23 cellular contexts compared by ENCODE assay signal in genomic region chr11:1841511-1842148, GRCh38. TPM values are rescaled to one million over a fixed set of nuclear protein-coding genes. Genes with fewer than 3 reads are reported as not detected.
DNase-seq lines count a peak whose midpoint lies in the region; ATAC-seq and TF ChIP-seq lines count a peak whose summit lies in the region.
"Had no signal": no experiment of that assay in that cellular context is flagged by ENCODE, and none has a peak within 500 bp of the region (broad histone marks: within the 10 kb centered on the region; RNA-seq: fewer than 3 reads in every experiment).

No MANE protein-coding gene starts in this region.

- peaks cover 6% of the 10 kb centered on the region for H3K27me3 Mint-ChIP-seq in dendritic cell treated with granulocyte-macrophage colony-stimulating factor and Interleukin-4, amounts not matched to agents 40 ng/mL and 50 ng/mL, for 4 days

- H3K4me3 ChIP-seq in lower lobe of right lung = no peak overlapping the region
- peak overlapping the region; percentile 54 to 79 (median 65) for H3K4me3 ChIP-seq in skeletal muscle tissue (ENCODE audit: low read length in 3 of 3)
- H3K4me3 ChIP-seq: GM23248, HAP-1, K562, Peyer's patch had no signal

- peaks cover 23% of the 10 kb centered on the region for H3K36me3 Mint-ChIP-seq in dendritic cell treated with granulocyte-macrophage colony-stimulating factor and Interleukin-4, amounts not matched to agents 40 ng/mL and 50 ng/mL, for 4 days (ENCODE audit: low read depth)
- H3K36me3 Mint-ChIP-seq: CD8-positive, alpha-beta memory T cell had no signal

- no peaks in the 10 kb centered on the region for H3K9me3 ChIP-seq in lower lobe of right lung
- H3K9me3 ChIP-seq in skeletal muscle tissue (ENCODE audit: control insufficient read depth in 3 of 3, low read length in 3 of 3) = no peaks in the 10 kb centered on the region
- H3K9me3 ChIP-seq: HAP-1, Peyer's patch, SK-N-SH had no signal

- H3K9ac ChIP-seq in skeletal muscle tissue (ENCODE audit: low read depth in 1 of 3, low read length in 3 of 3) = peak overlapping the region; percentile 63 to 90 (median 85)
- H3K9ac ChIP-seq: GM23248, SK-N-SH had no signal

- peaks cover 86% of the 10 kb centered on the region for H3K4me1 Mint-ChIP-seq in dendritic cell treated with granulocyte-macrophage colony-stimulating factor and Interleukin-4, amounts not matched to agents 40 ng/mL and 50 ng/mL, for 4 days (ENCODE audit: low read depth)

- H3K4me1 ChIP-seq in lower lobe of right lung (peaks cover 48% of the 10 kb centered on the region), skeletal muscle tissue (ENCODE audit: control insufficient read depth in 3 of 3, insufficient read depth in 3 of 3, low read length in 3 of 3) (peaks cover 21 to 62% (median 22%) of the 10 kb centered on the region in 3 donors)
- H3K4me1 ChIP-seq: HAP-1 had no signal

- intact Hi-C loops in Right ventricle myocardium superior (cut with DNase I) = loop anchor here (5.0 kb wide), 1 partner anchor 41 kb away; no protein-coding TSS in a partner anchor
- intact Hi-C loops in left cardiac atrium (cut with DNase I) = loop anchor here in 1 of 2 donors (5.0 kb wide), 1 partner anchor 41 kb away; no protein-coding TSS in a partner anchor
- intact Hi-C loops in dendritic cell treated with granulocyte-macrophage colony-stimulating factor and Interleukin-4, amounts not matched to agents 40 ng/mL and 50 ng/mL, for 4 days (cut with micrococcal nuclease) = no loop called here
- intact Hi-C loops in lower lobe of right lung (cut with DNase I) = no loop called here

- DNase-seq in Right ventricle myocardium superior (peak; percentile 38), left cardiac atrium (no peak), lower lobe of right lung (peak; percentile 40), cerebellar nuclear complex (lab: John Stamatoyannopoulos, UW) (no peak), HCEC 1CT (no peak)
- DNase-seq: DMS79 treated with DMSO at 0.1 percent for 48 hours, GM23248, NCI-H1092 treated with DMSO at 0.1 percent for 48 hours, NCI-H146, NCI-H2081, NCI-H2171 treated with DMSO at 0.1 percent for 48 hours, NCI-H446 treated with DMSO at 0.1 percent for 48 hours, NCI-H69, SHP77 treated with DMSO at 0.1 percent for 48 hours, SK-N-SH had no signal

- ATAC-seq in Right ventricle myocardium superior (ENCODE audit: poor library complexity) = no peak
- ATAC-seq in left cardiac atrium = no peak
- ATAC-seq in lower lobe of right lung = no peak
- no peak for ATAC-seq in HG03460 (IDR thresholded peaks at IDR 0.05; ENCODE audit: unreplicated experiment)
- ATAC-seq: K562 had no signal

- no peaks in the 10 kb centered on the region for H3K9me3 Mint-ChIP-seq in dendritic cell treated with granulocyte-macrophage colony-stimulating factor and Interleukin-4, amounts not matched to agents 40 ng/mL and 50 ng/mL, for 4 days
- H3K9me3 Mint-ChIP-seq: CD8-positive, alpha-beta memory T cell had no signal

- H3K27me3 ChIP-seq in lower lobe of right lung (ENCODE audit: low read depth) (no peaks in the 10 kb centered on the region), skeletal muscle tissue (ENCODE audit: control insufficient read depth in 3 of 3, insufficient read depth in 3 of 3, low read length in 3 of 3) (no peaks in the 10 kb centered on the region)
- H3K27me3 ChIP-seq: Peyer's patch had no signal

- H3K27ac ChIP-seq in lower lobe of right lung (no peak overlapping the region), skeletal muscle tissue (ENCODE audit: low read depth, low read length) (peak overlapping the region; percentile 56)
- H3K27ac ChIP-seq: GM23248 had no signal

- peak overlapping the region; percentile 86 for H3K27ac Mint-ChIP-seq in dendritic cell treated with granulocyte-macrophage colony-stimulating factor and Interleukin-4, amounts not matched to agents 40 ng/mL and 50 ng/mL, for 4 days

- no peak overlapping the region for H3K4me3 Mint-ChIP-seq in dendritic cell treated with granulocyte-macrophage colony-stimulating factor and Interleukin-4, amounts not matched to agents 40 ng/mL and 50 ng/mL, for 4 days

- H3K36me3 ChIP-seq in lower lobe of right lung (no peaks in the 10 kb centered on the region), skeletal muscle tissue (ENCODE audit: control insufficient read depth in 3 of 3, insufficient read depth in 3 of 3, low read length in 3 of 3) (peaks cover 3 to 5% (median 5%) of the 10 kb centered on the region in 3 donors)
- H3K36me3 ChIP-seq: HAP-1, Peyer's patch had no signal

- no peak for TF ChIP-seq CTCF in lower lobe of right lung (IDR thresholded peaks at IDR 0.05)

RNA-seq across cellular contexts. Expression of gene TNNI2, which starts 2.8 kb away (rescaled TPM):
- total RNA-seq in Right ventricle myocardium superior (not detected), left cardiac atrium (under 1 TPM; 0.35 to 0.52 TPM), lower lobe of right lung (17.7 TPM), skeletal muscle tissue (2,937 TPM)
- total RNA-seq: A172, GM23248, K562 had no signal

RNA-seq across cellular contexts. Expression of gene SYT8, which starts 6.8 kb away (rescaled TPM):
- not detected for total RNA-seq in Right ventricle myocardium superior
- total RNA-seq in left cardiac atrium = not detected
- total RNA-seq in lower lobe of right lung = 18.5 TPM
- total RNA-seq in skeletal muscle tissue = not detected
- total RNA-seq: A172; CD8-positive, alpha-beta memory T cell; GM23248; K562 had no signal

RNA-seq across cellular contexts. Expression of gene LSP1, which starts 11.3 kb away (rescaled TPM):
- 23.0 TPM for total RNA-seq in Right ventricle myocardium superior
- total RNA-seq in left cardiac atrium = 10 to 100 TPM; 24.9 to 31.2 TPM
- 90.4 TPM for total RNA-seq in lower lobe of right lung
- 29.2 TPM for total RNA-seq in skeletal muscle tissue
- total RNA-seq: GM23248 had no signal

RNA-seq across cellular contexts. Expression of gene PRR33, which starts 50.1 kb away (rescaled TPM):
- total RNA-seq in Right ventricle myocardium superior (5.8 TPM), left cardiac atrium (under 1 TPM; 0.10 to 0.50 TPM), lower lobe of right lung (not detected), skeletal muscle tissue (1.0 TPM)
- total RNA-seq: A172; CD8-positive, alpha-beta memory T cell; GM23248; K562; Peyer's patch had no signal

Comparison
In these comparisons a context has a peak if more than half of its experiments do, and no peak if none do; other contexts are left out.
1. DNase-seq: peak in Right ventricle myocardium superior (single experiment) and lower lobe of right lung (single experiment); none in left cardiac atrium (single experiment), cerebellar nuclear complex (0 of 2) and HCEC 1CT (single experiment).
2. RNA of gene TNNI2, which starts 2.8 kb away (total RNA-seq): 2,937 TPM in skeletal muscle tissue (single experiment); 17.7 TPM in lower lobe of right lung (single experiment), 0.35 to 0.52 TPM in left cardiac atrium and not detected in Right ventricle myocardium superior (single experiment); every median in the first group is over 100 times any median in the second.
3. RNA of gene SYT8, which starts 6.8 kb away (total RNA-seq): 18.5 TPM in lower lobe of right lung (single experiment); not detected in Right ventricle myocardium superior (single experiment), not detected in left cardiac atrium and not detected in skeletal muscle tissue (single experiment); every median in the first group is over 10 times any median in the second.